Comparison of ENCODE assay signal across 8 cellular contexts in the genomic region with DNA sequence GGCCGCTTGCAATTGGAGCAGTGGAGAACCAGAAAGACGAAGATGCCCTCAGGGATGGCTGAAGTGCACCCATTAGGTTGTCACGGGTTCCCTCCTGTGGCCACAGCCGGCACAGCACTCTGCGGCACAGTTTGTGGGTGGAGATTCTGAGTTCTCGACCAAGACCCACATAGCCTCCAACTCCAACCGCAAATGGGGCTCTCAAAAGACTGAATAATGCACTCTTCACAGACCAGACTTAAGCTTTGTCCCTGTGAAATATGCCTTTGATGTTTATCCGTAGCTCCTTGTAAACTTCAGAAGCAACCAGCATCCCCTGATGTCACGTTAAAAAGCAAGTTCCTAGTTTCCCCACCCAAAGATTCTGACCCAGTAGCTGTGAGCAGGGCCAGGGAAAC. TPM values are rescaled to one million over a fixed set of nuclear protein-coding genes. Genes with fewer than 3 reads are reported as not detected.
DNase-seq lines count a peak whose midpoint lies in the region; ATAC-seq and TF ChIP-seq lines count a peak whose summit lies in the region.

No MANE protein-coding gene starts in this region.

- no peak overlapping the region for H3K27ac Mint-ChIP-seq in activated CD4-positive, alpha-beta T cell treated with anti-CD3 and anti-CD28 coated beads, Interleukin-2, amount 10 ng/mL, durations not matched to agents 24 days and 14 days

- peaks cover 3% of the 10 kb centered on the region for H3K4me1 Mint-ChIP-seq in activated CD4-positive, alpha-beta T cell treated with anti-CD3 and anti-CD28 coated beads, Interleukin-2, amount 10 ng/mL, durations not matched to agents 24 days and 14 days

- no peaks in the 10 kb centered on the region for H3K36me3 Mint-ChIP-seq in activated CD4-positive, alpha-beta T cell treated with anti-CD3 and anti-CD28 coated beads, Interleukin-2, amount 10 ng/mL, durations not matched to agents 24 days and 14 days (ENCODE audit: low read depth)

- DNase-seq in NCI-H460 (ENCODE audit: extremely low read depth, low read depth) (peak; percentile 74), dedifferentiated amniotic fluid mesenchymal stem cell (ENCODE audit: extremely low spot score) (peak; percentile 82), lower lobe of right lung (peak; percentile 76)
- peak; percentile 91 for DNase-seq in activated CD4-positive, alpha-beta T cell treated with anti-CD3 and anti-CD28 coated beads, Interleukin-2, amount 10 ng/mL, durations not matched to agents 24 days and 14 days
- DNase-seq in stimulated activated CD8-positive, alpha-beta memory T cell treated with anti-CD3 and anti-CD28 coated beads, Interleukin-15, amount 100 ng/mL, for 4 hours (ENCODE audit: low read depth in 2 of 2), result peak; percentile 28 to 32

- no peak overlapping the region for H3K4me3 Mint-ChIP-seq in activated CD4-positive, alpha-beta T cell treated with anti-CD3 and anti-CD28 coated beads, Interleukin-2, amount 10 ng/mL, durations not matched to agents 24 days and 14 days

- peaks cover 18 to 48% (median 40%) of the 10 kb centered on the region in 10 experiments for H3K4me1 ChIP-seq in BLaER1 treated with 17β-estradiol and CSF1 and Interleukin-3, amounts not matched to agents 10 nM and 100 nM
- H3K4me1 ChIP-seq in lower lobe of right lung, result no peaks in the 10 kb centered on the region

- no peak overlapping the region for H3K4me3 ChIP-seq in BLaER1 treated with 17β-estradiol and CSF1 and Interleukin-3, amounts not matched to agents 10 nM and 100 nM
- H3K4me3 ChIP-seq in lower lobe of right lung, result no peak overlapping the region

- ATAC-seq in GM19043 (IDR thresholded peaks at IDR 0.05; ENCODE audit: low read depth, unreplicated experiment) (peak; percentile 74), HG03354 (IDR thresholded peaks at IDR 0.05; ENCODE audit: poor library complexity, severe bottlenecking, unreplicated experiment) (peak; percentile 95), lower lobe of right lung (peak; percentile 88 to 94)

- H3K27me3 ChIP-seq in BLaER1 treated with 17β-estradiol and CSF1 and Interleukin-3, amounts not matched to agents 10 nM and 100 nM, result no peaks in the 10 kb centered on the region
- no peaks in the 10 kb centered on the region for H3K27me3 ChIP-seq in lower lobe of right lung (ENCODE audit: low read depth)

- 0 out of 22 replicates have a peak, but pooled peaks cover 0 to 8% (median 0%) of the 10 kb centered on the region in 11 experiments for H3K9me3 ChIP-seq in BLaER1 treated with 17β-estradiol and CSF1 and Interleukin-3, amounts not matched to agents 10 nM and 100 nM (replicated peaks in 1 of 11)
- H3K9me3 ChIP-seq in lower lobe of right lung, result no peaks in the 10 kb centered on the region

- H3K9ac ChIP-seq in BLaER1 treated with 17β-estradiol and CSF1 and Interleukin-3, amounts not matched to agents 10 nM and 100 nM, result no peak overlapping the region

- H3K27me3 Mint-ChIP-seq in activated CD4-positive, alpha-beta T cell treated with anti-CD3 and anti-CD28 coated beads, Interleukin-2, amount 10 ng/mL, durations not matched to agents 24 days and 14 days, result no peaks in the 10 kb centered on the region

- H3K9me3 Mint-ChIP-seq in activated CD4-positive, alpha-beta T cell treated with anti-CD3 and anti-CD28 coated beads, Interleukin-2, amount 10 ng/mL, durations not matched to agents 24 days and 14 days, result no peaks in the 10 kb centered on the region

- H4K20me1 ChIP-seq in BLaER1 treated with 17β-estradiol and CSF1 and Interleukin-3, amounts not matched to agents 10 nM and 100 nM, result no peaks in the 10 kb centered on the region

- no peaks in the 10 kb centered on the region for H3K36me3 ChIP-seq in BLaER1 treated with 17β-estradiol and CSF1 and Interleukin-3, amounts not matched to agents 10 nM and 100 nM
- no peaks in the 10 kb centered on the region for H3K36me3 ChIP-seq in lower lobe of right lung

- intact Hi-C loops in activated CD4-positive, alpha-beta T cell treated with anti-CD3 and anti-CD28 coated beads, Interleukin-2, amount 10 ng/mL, durations not matched to agents 24 days and 14 days (cut with micrococcal nuclease), result loop anchor here (1.0 kb wide), 2 partner anchors 164 to 257 kb away; no protein-coding TSS in a partner anchor
- intact Hi-C loops in lower lobe of right lung (cut with DNase I), result no loop called here

- peak overlapping the region; percentile 5 to 70 (median 51); a peak in 20 of 22 replicates for H3K4me2 ChIP-seq in BLaER1 treated with 17β-estradiol and CSF1 and Interleukin-3, amounts not matched to agents 10 nM and 100 nM

- peak; percentile 87 for TF ChIP-seq CTCF in lower lobe of right lung (IDR thresholded peaks at IDR 0.05)

- H3K27ac ChIP-seq in BLaER1 treated with 17β-estradiol and CSF1 and Interleukin-3, amounts not matched to agents 10 nM and 100 nM, result no peak overlapping the region
- H3K27ac ChIP-seq in lower lobe of right lung, result no peak overlapping the region

RNA-seq across cellular contexts. Expression of a gene that starts 0.9 kb away (rescaled TPM):
- not detected in 2 replicates for total RNA-seq in NCI-H460 (2014; rRNA removed; shearing (Covaris generic))
- polyA plus RNA-seq in NCI-H460 (2014; cell fraction: nucleus; rRNA removed), result not detected in 2 replicates
- total RNA-seq in activated CD4-positive, alpha-beta T cell treated with anti-CD3 and anti-CD28 coated beads, Interleukin-2, amount 10 ng/mL, durations not matched to agents 24 days and 14 days, result not detected in 2 replicates
- total RNA-seq in lower lobe of right lung, result not detected

RNA-seq across cellular contexts. Expression of a gene that starts 31.1 kb away (rescaled TPM):
- total RNA-seq in NCI-H460 (2014; rRNA removed; shearing (Covaris generic)), result 225 and 267 TPM in 2 replicates
- 312 and 345 TPM in 2 replicates for polyA plus RNA-seq in NCI-H460 (2014; cell fraction: nucleus; rRNA removed)
- total RNA-seq in activated CD4-positive, alpha-beta T cell treated with anti-CD3 and anti-CD28 coated beads, Interleukin-2, amount 10 ng/mL, durations not matched to agents 24 days and 14 days, result 0.72 and 0.95 TPM in 2 replicates
- total RNA-seq in lower lobe of right lung, result 727 TPM

RNA-seq across cellular contexts. Expression of a gene that starts 38.4 kb away (rescaled TPM):
- not detected in 2 replicates for total RNA-seq in NCI-H460 (2014; rRNA removed; shearing (Covaris generic))
- not detected in 2 replicates for polyA plus RNA-seq in NCI-H460 (2014; cell fraction: nucleus; rRNA removed)
- total RNA-seq in activated CD4-positive, alpha-beta T cell treated with anti-CD3 and anti-CD28 coated beads, Interleukin-2, amount 10 ng/mL, durations not matched to agents 24 days and 14 days, result not detected in 2 replicates
- not detected for total RNA-seq in lower lobe of right lung

Comparison
In these comparisons a context has a peak if more than half of its experiments do, and no peak if none do; other contexts are left out.
1. DNase-seq: peak in every context shown above with its lines; median percentile 91 in activated CD4-positive, alpha-beta T cell treated with anti-CD3 and anti-CD28 coated beads, Interleukin-2, amount 10 ng/mL, durations not matched to agents 24 days and 14 days; 82 in dedifferentiated amniotic fluid mesenchymal stem cell; 76 in lower lobe of right lung; 74 in NCI-H460; 30 in stimulated activated CD8-positive, alpha-beta memory T cell treated with anti-CD3 and anti-CD28 coated beads, Interleukin-15, amount 100 ng/mL, for 4 hours.
2. RNA of a gene that starts 31.1 kb away (total RNA-seq): 727 TPM in lower lobe of right lung (single experiment) and 225 to 267 TPM in NCI-H460; 0.72 to 0.95 TPM in activated CD4-positive, alpha-beta T cell treated with anti-CD3 and anti-CD28 coated beads, Interleukin-2, amount 10 ng/mL, durations not matched to agents 24 days and 14 days; every median in the first group is over 100 times any median in the second.
3. Peak in every context shown above with its lines, with median percentiles within 50 percentile points of each other: ATAC-seq.